In genomic region chr11:128324531-128325141, GRCh38 we compare ENCODE assay signal across 11 cellular contexts.
DNase-seq lines count a peak whose midpoint lies in the region; ATAC-seq lines count a peak whose summit lies in the region.
"Had no signal": no experiment of that assay in that cellular context is flagged by ENCODE, and none has a peak within 500 bp of the region (broad histone marks: within the 10 kb centered on the region; RNA-seq: fewer than 3 reads in every experiment).

No MANE protein-coding gene starts in this region.

- peak overlapping the region; percentile 93 to 97 for H3K27ac Mint-ChIP-seq in effector memory CD8-positive, alpha-beta T cell
- H3K27ac Mint-ChIP-seq: memory B cell had no signal

- H3K4me3 ChIP-seq in Jurkat, Clone E6-1 (ENCODE audit: low read length) = no peak overlapping the region
- H3K4me3 ChIP-seq: uterus had no signal

- no peaks in the 10 kb centered on the region for H3K27me3 Mint-ChIP-seq in effector memory CD8-positive, alpha-beta T cell
- H3K27me3 Mint-ChIP-seq: memory B cell had no signal

- ATAC-seq in effector memory CD8-positive, alpha-beta T cell (replicated peaks) = peak; percentile 80
- no peak for ATAC-seq in GM19023 (IDR thresholded peaks at IDR 0.05; ENCODE audit: unreplicated experiment)

- peaks cover 21% of the 10 kb centered on the region for H3K36me3 Mint-ChIP-seq in effector memory CD8-positive, alpha-beta T cell (ENCODE audit: insufficient read depth)
- H3K36me3 Mint-ChIP-seq: memory B cell had no signal

- no peaks in the 10 kb centered on the region for H3K9me3 Mint-ChIP-seq in effector memory CD8-positive, alpha-beta T cell
- H3K9me3 Mint-ChIP-seq: memory B cell had no signal

- H3K4me3 Mint-ChIP-seq in effector memory CD8-positive, alpha-beta T cell = peak overlapping the region; percentile 68 to 75
- H3K4me3 Mint-ChIP-seq: memory B cell had no signal

- peaks cover 70 to 85% of the 10 kb centered on the region in 2 donors for H3K4me1 Mint-ChIP-seq in effector memory CD8-positive, alpha-beta T cell (ENCODE audit: low read depth in 2 of 2)

- peak; percentile 65 for DNase-seq in Jurkat, Clone E6-1 (ENCODE audit: low read depth, low spot score)
- DNase-seq in activated CD8-positive, alpha-beta memory T cell treated with anti-CD3 and anti-CD28 coated beads for 4 hours (ENCODE audit: low read depth in 2 of 2) = peak; percentile 68 to 73
- DNase-seq in effector memory CD8-positive, alpha-beta T cell = peak; percentile 82 to 85 (median 84)
- peak; percentile 65 for DNase-seq in stimulated activated CD8-positive, alpha-beta memory T cell treated with anti-CD3 and anti-CD28 coated beads, Interleukin-12 subunit alpha, Interleukin-12 subunit beta, amount 100 ng/mL, for 4 hours (ENCODE audit: low read depth)
- DNase-seq in pons (ENCODE audit: low spot score) (no peak), A172 (ENCODE audit: low spot score) (no peak), NCI-H1694 (lab: John Stamatoyannopoulos, UW) (no peak)
- DNase-seq: NCI-H2227 treated with DMSO at 0.1 percent for 48 hours, uterus had no signal

Comparison
In these comparisons a context has a peak if more than half of its experiments do, and no peak if none do; other contexts are left out.
1. DNase-seq: peak in Jurkat, Clone E6-1 (single experiment), activated CD8-positive, alpha-beta memory T cell treated with anti-CD3 and anti-CD28 coated beads for 4 hours (2 of 2), effector memory CD8-positive, alpha-beta T cell (3 of 3) and stimulated activated CD8-positive, alpha-beta memory T cell treated with anti-CD3 and anti-CD28 coated beads, Interleukin-12 subunit alpha, Interleukin-12 subunit beta, amount 100 ng/mL, for 4 hours (single experiment); none in pons (single experiment), A172 (single experiment) and NCI-H1694 (single experiment).